In the genomic region with DNA sequence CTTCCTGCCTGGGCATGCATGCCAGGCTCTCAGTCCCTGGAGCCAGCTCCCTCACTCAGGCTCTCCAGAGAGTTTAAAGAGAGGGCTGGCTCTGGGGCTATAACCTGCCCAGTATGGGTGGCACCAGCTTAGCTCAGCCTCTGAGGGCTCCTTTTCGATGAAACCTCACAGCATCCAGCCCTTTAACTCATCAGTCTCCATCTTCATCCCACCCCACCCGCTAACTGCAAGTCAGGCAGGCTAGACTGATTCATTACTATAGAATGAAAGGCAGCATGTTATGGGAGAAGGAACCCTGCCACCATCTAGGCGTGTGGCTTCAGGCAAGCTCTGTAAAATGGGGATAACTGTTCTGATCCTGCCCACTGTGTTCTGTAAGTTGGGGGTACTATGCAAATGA, we compare ENCODE assay signal across 28 cellular contexts. TPM values are rescaled to one million over a fixed set of nuclear protein-coding genes. Genes with fewer than 3 reads are reported as not detected.
A peak's percentile ranks its signal among the peaks of the same experiment; 100 is the strongest.
DNase-seq lines count a peak whose midpoint lies in the region; FAIRE-seq and TF ChIP-seq lines count a peak whose summit lies in the region.
"Had no signal": no experiment of that assay in that cellular context is flagged by ENCODE, and none has a peak within 500 bp of the region (broad histone marks: within the 10 kb centered on the region; RNA-seq: fewer than 3 reads in every experiment).

No MANE protein-coding gene starts in this region.

- no peak overlapping the region for H3K4me3 ChIP-seq in astrocyte (ENCODE audit: insufficient read depth, low read depth, low read length)
- H3K4me3 ChIP-seq in neuronal stem cell (ENCODE audit: low read length in 2 of 2), result no peak overlapping the region
- H3K4me3 ChIP-seq: SK-N-MC, thoracic aorta had no signal

- no peak overlapping the region for H2BK120ac ChIP-seq in neuronal stem cell (ENCODE audit: low read depth, low read length)

- H3K9ac ChIP-seq in astrocyte (ENCODE audit: low read length) (no peak overlapping the region), neuronal stem cell (ENCODE audit: low read depth, low read length, poor library complexity) (peak overlapping the region; percentile 15)

- no peaks in the 10 kb centered on the region for H4K20me1 ChIP-seq in astrocyte (ENCODE audit: insufficient read depth, low read length)

- no peaks in the 10 kb centered on the region for H3K27me3 Mint-ChIP-seq in activated CD4-positive, alpha-beta T cell treated with anti-CD3 and anti-CD28 coated beads, Interleukin-2, amount 10 ng/mL, durations not matched to agents 24 days and 14 days
- peaks cover 16% of the 10 kb centered on the region for H3K27me3 Mint-ChIP-seq in astrocyte (ENCODE audit: low read depth, unreplicated experiment)

- H3K36me3 ChIP-seq in astrocyte (ENCODE audit: insufficient read depth, low read length) (no peaks in the 10 kb centered on the region), neuronal stem cell (replicated peaks in 1 of 2; ENCODE audit: control insufficient read depth in 2 of 2, insufficient read depth in 2 of 2, low read length in 2 of 2) (no peaks in the 10 kb centered on the region)
- H3K36me3 ChIP-seq: thoracic aorta had no signal

- no peak overlapping the region for H3K14ac ChIP-seq in neuronal stem cell (ENCODE audit: low read length)

- DNase-seq in activated CD4-positive, alpha-beta T cell treated with anti-CD3 and anti-CD28 coated beads, Interleukin-2, amount 10 ng/mL, durations not matched to agents 24 days and 14 days, result no peak
- DNase-seq in activated CD4-positive, alpha-beta T cell treated with anti-CD3 and anti-CD28 coated beads for 48 hours, result no peak
- peak; percentile 49 for DNase-seq in EL
- DNase-seq in astrocyte (ENCODE audit: low read depth), result no peak
- no peak for DNase-seq in neuronal stem cell (ENCODE audit: low spot score)
- DNase-seq in OCI-M1 (lab: John Stamatoyannopoulos, UW), result no peak
- no peak for DNase-seq in activated gamma-delta T cell (lab: John Stamatoyannopoulos, UW)
- DNase-seq in SW480 (ENCODE audit: low spot score), result no peak
- DNase-seq: ACHN; activated CD4-positive, alpha-beta T cell treated with anti-CD3 and anti-CD28 coated beads, Interleukin-2, amount 50 U/mL, for 4 hours; amniotic stem cell; C1 segment of cervical spinal cord; cortex of kidney; NCI-H2081 treated with DMSO at 0.1 percent for 48 hours; NCI-H526; right cardiac atrium; stimulated activated CD4-positive, alpha-beta T cell treated with anti-CD3 and anti-CD28 coated beads, Interleukin-12 subunit alpha, Interleukin-12 subunit beta, amount 100 ng/mL, for 4 hours; stimulated activated CD4-positive, alpha-beta T cell treated with anti-CD3 and anti-CD28 coated beads, Interleukin-4, amount 100 ng/mL, for 4 hours; stimulated activated naive CD8-positive, alpha-beta T cell treated with anti-CD3 and anti-CD28 coated beads, Interleukin-15, Interleukin-2, amounts not matched to agents 100 U/mL and 50 U/mL, for 24 hours; T-helper 9 cell had no signal

- H3K27ac ChIP-seq in astrocyte (ENCODE audit: low read depth, low read length) (no peak overlapping the region), neuronal stem cell (replicated peaks; ENCODE audit: low read length) (no peak overlapping the region)
- H3K27ac ChIP-seq: RWPE1, SK-N-MC, thoracic aorta had no signal

- H3K27ac Mint-ChIP-seq in activated CD4-positive, alpha-beta T cell treated with anti-CD3 and anti-CD28 coated beads, Interleukin-2, amount 10 ng/mL, durations not matched to agents 24 days and 14 days, result peak overlapping the region; percentile 41
- peak overlapping the region; percentile 80 for H3K27ac Mint-ChIP-seq in astrocyte (ENCODE audit: unreplicated experiment)
- H3K27ac Mint-ChIP-seq: WTC11 had no signal

- no peak overlapping the region for H2BK12ac ChIP-seq in neuronal stem cell (ENCODE audit: low read length)

- no peak for TF ChIP-seq CTCF in astrocyte (IDR thresholded peaks at IDR 0.05; ENCODE audit: insufficient read depth, low read depth, low read length)

- H3K4me2 ChIP-seq in astrocyte (ENCODE audit: low read length), result no peak overlapping the region
- no peak overlapping the region for H3K4me2 ChIP-seq in neuronal stem cell (ENCODE audit: insufficient read depth, low read length, poor library complexity, severe bottlenecking)

- no peaks in the 10 kb centered on the region for H3K27me3 ChIP-seq in astrocyte (ENCODE audit: insufficient read depth, low read length)
- peaks cover 0 to 22% (median 0%) of the 10 kb centered on the region in 3 experiments for H3K27me3 ChIP-seq in neuronal stem cell (ENCODE audit: control insufficient read depth in 3 of 3, insufficient read depth in 3 of 3, low read depth in 1 of 3, low read length in 3 of 3)

- H2AK5ac ChIP-seq in neuronal stem cell (ENCODE audit: low read depth, low read length), result no peak overlapping the region

- peaks cover 2% of the 10 kb centered on the region for H3K36me3 Mint-ChIP-seq in activated CD4-positive, alpha-beta T cell treated with anti-CD3 and anti-CD28 coated beads, Interleukin-2, amount 10 ng/mL, durations not matched to agents 24 days and 14 days (ENCODE audit: low read depth)
- peaks cover 3% of the 10 kb centered on the region for H3K36me3 Mint-ChIP-seq in astrocyte (ENCODE audit: low read depth, unreplicated experiment)

- H3K9me3 Mint-ChIP-seq in activated CD4-positive, alpha-beta T cell treated with anti-CD3 and anti-CD28 coated beads, Interleukin-2, amount 10 ng/mL, durations not matched to agents 24 days and 14 days, result peaks cover 4% of the 10 kb centered on the region
- H3K9me3 Mint-ChIP-seq in astrocyte (ENCODE audit: unreplicated experiment), result peaks cover 5% of the 10 kb centered on the region

- H3K4ac ChIP-seq in neuronal stem cell (ENCODE audit: low read length), result no peak overlapping the region

- no peak overlapping the region for H2BK15ac ChIP-seq in neuronal stem cell (ENCODE audit: low read length)

- no peaks in the 10 kb centered on the region for H3K79me1 ChIP-seq in neuronal stem cell (ENCODE audit: low read depth, low read length)

- intact Hi-C loops in activated CD4-positive, alpha-beta T cell treated with anti-CD3 and anti-CD28 coated beads, Interleukin-2, amount 10 ng/mL, durations not matched to agents 24 days and 14 days (cut with micrococcal nuclease), result no loop called here

- H2BK5ac ChIP-seq in neuronal stem cell (ENCODE audit: low read length), result no peak overlapping the region

- H3K23ac ChIP-seq in neuronal stem cell (ENCODE audit: low read depth, low read length, poor library complexity), result no peak overlapping the region

- no CpG with 5 or more reads among the region's 3 CpGs for WGBS in neuronal stem cell (ENCODE audit: extremely low coverage in 2 of 2, insufficient read length in 2 of 2, insufficient replicate concordance in 1 of 2), 2 donors

- H3K9me3 ChIP-seq in astrocyte (ENCODE audit: insufficient read depth, low read depth, low read length) (peaks cover 4% of the 10 kb centered on the region), neuronal stem cell (replicated peaks in 1 of 2; ENCODE audit: control insufficient read depth in 2 of 2, insufficient read depth in 1 of 2, low read depth in 1 of 2, low read length in 2 of 2) (peaks cover 0 to 3% of the 10 kb centered on the region in 2 donors)

- no peak overlapping the region for H3K4me3 Mint-ChIP-seq in activated CD4-positive, alpha-beta T cell treated with anti-CD3 and anti-CD28 coated beads, Interleukin-2, amount 10 ng/mL, durations not matched to agents 24 days and 14 days
- no peak overlapping the region for H3K4me3 Mint-ChIP-seq in astrocyte (ENCODE audit: unreplicated experiment)
- H3K4me3 Mint-ChIP-seq: WTC11 had no signal

- H4K91ac ChIP-seq in neuronal stem cell (ENCODE audit: low read depth, low read length, poor library complexity), result no peak overlapping the region

- peaks cover 43% of the 10 kb centered on the region for H3K4me1 Mint-ChIP-seq in activated CD4-positive, alpha-beta T cell treated with anti-CD3 and anti-CD28 coated beads, Interleukin-2, amount 10 ng/mL, durations not matched to agents 24 days and 14 days
- H3K4me1 Mint-ChIP-seq in astrocyte (ENCODE audit: low read depth, unreplicated experiment), result peaks cover 10% of the 10 kb centered on the region
- H3K4me1 Mint-ChIP-seq: WTC11 had no signal

- FAIRE-seq in astrocyte (lab: Jason Lieb, UNC), result no peak
- FAIRE-seq: G401.6, islet of Langerhans had no signal

- H2AFZ ChIP-seq in astrocyte (ENCODE audit: low read depth, low read length) (no peak overlapping the region), neuronal stem cell (ENCODE audit: low read length) (no peak overlapping the region)

- H3K18ac ChIP-seq in neuronal stem cell (ENCODE audit: low read length), result no peak overlapping the region

- no peak overlapping the region for H4K8ac ChIP-seq in neuronal stem cell (ENCODE audit: low read depth, low read length)

- H3K79me2 ChIP-seq in astrocyte (ENCODE audit: insufficient read depth, low read length), result no peaks in the 10 kb centered on the region

- H3K4me1 ChIP-seq in astrocyte (ENCODE audit: insufficient read depth, low read length) (peaks cover 6% of the 10 kb centered on the region), neuronal stem cell (ENCODE audit: control insufficient read depth in 2 of 2, insufficient read depth in 1 of 2, low read depth in 1 of 2, low read length in 2 of 2) (peaks cover 0 to 4% of the 10 kb centered on the region in 2 donors)

RNA-seq across cellular contexts. Expression of a gene that starts 53.5 kb away (rescaled TPM):
- 0.07 TPM in 1 of 2 replicates, not detected in the other for total RNA-seq in activated CD4-positive, alpha-beta T cell treated with anti-CD3 and anti-CD28 coated beads, Interleukin-2, amount 10 ng/mL, durations not matched to agents 24 days and 14 days
- 0.14 and 0.16 TPM in 2 replicates for total RNA-seq in astrocyte
- 0.01 TPM for polyA plus RNA-seq in neuronal stem cell (2013, experiment 1 of 2)
- polyA plus RNA-seq in neuronal stem cell (2013, experiment 2 of 2), result 0.01 TPM
- total RNA-seq: M059J had no signal
- polyA plus RNA-seq: neural cell, right cardiac atrium had no signal
